In genomic region chr13:98874029-98874397, GRCh38 we compare ENCODE assay signal across 19 cellular contexts.
"Had no signal": no experiment of that assay in that cellular context is flagged by ENCODE, and none has a peak within 500 bp of the region (broad histone marks: within the 10 kb centered on the region; RNA-seq: fewer than 3 reads in every experiment).

No MANE protein-coding gene starts in this region.

- ATAC-seq: effector memory CD8-positive, alpha-beta T cell; left ventricle myocardium superior; T-helper 17 cell had no signal

- DNase-seq: activated CD8-positive, alpha-beta memory T cell treated with anti-CD3 and anti-CD28 coated beads, Interleukin-2, amount 50 U/mL, for 4 hours; amygdala; effector memory CD8-positive, alpha-beta T cell; esophagus squamous epithelium; immature natural killer cell; kidney glomerular epithelial cell; left ventricle myocardium superior; nephron progenitor cell; nucleus accumbens; sigmoid colon; SJCRH30; spleen; stimulated activated CD4-positive, alpha-beta T cell treated with anti-CD3 and anti-CD28 coated beads, Interleukin-4, amount 100 ng/mL, for 4 hours; stimulated activated naive CD4-positive, alpha-beta T cell; T-helper 17 cell had no signal

- FAIRE-seq: TTC549, urothelium cell line had no signal

- H3K4me3 Mint-ChIP-seq: activated naive CD4-positive, alpha-beta T cell treated with anti-CD3 and anti-CD28 coated beads, Interleukin-2, amount 50 U/mL, for 24 hours; brain; effector memory CD8-positive, alpha-beta T cell; immature natural killer cell; nephron progenitor cell; T-helper 17 cell had no signal

- H3K27ac Mint-ChIP-seq: activated naive CD4-positive, alpha-beta T cell treated with anti-CD3 and anti-CD28 coated beads, Interleukin-2, amount 50 U/mL, for 24 hours; effector memory CD8-positive, alpha-beta T cell; nephron progenitor cell had no signal

- H3K27me3 Mint-ChIP-seq: activated naive CD4-positive, alpha-beta T cell treated with anti-CD3 and anti-CD28 coated beads, Interleukin-2, amount 50 U/mL, for 24 hours; effector memory CD8-positive, alpha-beta T cell; T-helper 17 cell had no signal
